ENCODE assay signal across 14 cellular contexts in genomic region chr2:188199716-188200128, GRCh38.
A peak's percentile ranks its signal among the peaks of the same experiment; 100 is the strongest.
DNase-seq lines count a peak whose midpoint lies in the region; ATAC-seq and TF ChIP-seq lines count a peak whose summit lies in the region.
"Had no signal": no experiment of that assay in that cellular context is flagged by ENCODE, and none has a peak within 500 bp of the region (broad histone marks: within the 10 kb centered on the region; RNA-seq: fewer than 3 reads in every experiment).

No MANE protein-coding gene starts in this region.

- H3K27ac ChIP-seq in ascending aorta (peak overlapping the region; percentile 36 to 43), caudate nucleus (ENCODE audit: low read depth, low read length) (no peak overlapping the region)
- H3K27ac ChIP-seq: dorsolateral prefrontal cortex had no signal

- H3K36me3 ChIP-seq in ascending aorta, result no peaks in the 10 kb centered on the region

- peaks cover 4 to 15% of the 10 kb centered on the region in 2 donors for H3K4me1 ChIP-seq in ascending aorta

- ATAC-seq in HG02938 (IDR thresholded peaks at IDR 0.05; ENCODE audit: unreplicated experiment), result no peak

- no peak overlapping the region for H3K4me3 ChIP-seq in ascending aorta
- H3K4me3 ChIP-seq: dorsolateral prefrontal cortex had no signal

- DNase-seq in A172 (ENCODE audit: low spot score) (peak; percentile 95), HK-2 (ENCODE audit: unreplicated experiment) (peak; percentile 2), ascending aorta (ENCODE audit: low spot score in 2 of 2) (no peak), hepatic stellate cell (ENCODE audit: low spot score) (peak; percentile 76), head of caudate nucleus (no peak), globus pallidus (ENCODE audit: low spot score) (no peak), caudate nucleus (lab: John Stamatoyannopoulos, UW) (no peak)
- DNase-seq: activated CD4-positive, alpha-beta T cell treated with anti-CD3 and anti-CD28 coated beads for 48 hours; activated gamma-delta T cell treated with Interleukin-2 at 50 U/mL for 16 hours; dorsolateral prefrontal cortex; GF-D8; naive B cell; NCI-H524 had no signal

- no peaks in the 10 kb centered on the region for H3K27me3 ChIP-seq in ascending aorta
- H3K27me3 ChIP-seq: dorsolateral prefrontal cortex had no signal

- intact Hi-C loops in ascending aorta (cut with DNase I) (no loop called here), head of caudate nucleus (cut with DNase I) (no loop called here)

- no peaks in the 10 kb centered on the region for H3K9me3 ChIP-seq in ascending aorta

- TF ChIP-seq CTCF in ascending aorta (IDR thresholded peaks at IDR 0.05), result no peak

Comparison
In these comparisons a context has a peak if more than half of its experiments do, and no peak if none do; other contexts are left out.
1. DNase-seq: peak in A172 (single experiment), HK-2 (single experiment) and hepatic stellate cell (single experiment); none in ascending aorta (0 of 2), head of caudate nucleus (0 of 42), globus pallidus (single experiment) and caudate nucleus (0 of 61).